In the genomic region with DNA sequence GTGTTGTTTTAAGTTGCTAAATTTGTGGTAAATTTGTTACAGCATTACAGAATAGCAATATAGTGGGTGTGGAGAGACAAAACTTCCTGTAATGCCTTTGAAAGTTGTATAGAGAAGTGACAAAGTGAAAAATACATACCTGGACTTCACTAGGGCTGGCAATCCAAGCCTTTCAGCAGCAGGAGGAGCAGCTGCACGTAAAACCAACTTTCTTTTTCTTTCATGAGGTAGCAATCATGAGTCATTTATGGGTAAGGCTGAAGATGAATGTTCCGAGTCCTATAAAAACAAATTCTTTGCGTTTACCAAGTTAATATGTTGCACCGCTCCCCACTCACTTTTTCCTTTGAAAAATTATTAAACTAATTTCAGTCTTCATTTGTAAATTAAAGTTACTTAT, we compare ENCODE assay signal across 11 cellular contexts.
DNase-seq lines count a peak whose midpoint lies in the region; ATAC-seq and TF ChIP-seq lines count a peak whose summit lies in the region.
"Had no signal": no experiment of that assay in that cellular context is flagged by ENCODE, and none has a peak within 500 bp of the region (broad histone marks: within the 10 kb centered on the region; RNA-seq: fewer than 3 reads in every experiment).

No MANE protein-coding gene starts in this region.

- DNase-seq in A673 (ENCODE audit: low spot score) (no peak), NCI-H774 (lab: John Stamatoyannopoulos, UW) (peak; percentile 43), NCI-H2227 (lab: John Stamatoyannopoulos, UW; ENCODE audit: unreplicated experiment) (no peak), COLO829 (ENCODE audit: low spot score) (no peak)
- DNase-seq in effector memory CD8-positive, alpha-beta T cell = no peak
- DNase-seq in activated CD4-positive, alpha-beta T cell treated with anti-CD3 and anti-CD28 coated beads for 4 hours = no peak
- no peak for DNase-seq in NK-92 treated with Interleukin-12 subunit alpha and Interleukin-12 subunit beta, amount 100 ng/mL, for 24 hours (lab: John Stamatoyannopoulos, UW)
- DNase-seq: naive thymus-derived CD8-positive, alpha-beta T cell had no signal

- H3K27ac Mint-ChIP-seq in effector memory CD8-positive, alpha-beta T cell = no peak overlapping the region
- H3K27ac Mint-ChIP-seq: dendritic cell treated with granulocyte-macrophage colony-stimulating factor and Interleukin-4, amounts not matched to agents 40 ng/mL and 50 ng/mL, for 4 days; naive thymus-derived CD8-positive, alpha-beta T cell; stimulated activated naive CD8-positive, alpha-beta T cell treated with anti-CD3 and anti-CD28 coated beads, Interleukin-15, Interleukin-2, amounts not matched to agents 100 ng/mL and 50 ng/mL, for 24 hours had no signal

- H3K9me3 ChIP-seq in A673 (ENCODE audit: low read depth, low read length, poor library complexity, severe bottlenecking) = no peaks in the 10 kb centered on the region

- intact Hi-C loops in A673 (cut with micrococcal nuclease; ENCODE audit: unreplicated experiment) = no loop called here

- CTCF ChIA-PET in A673 (lab: Charles Lee) = no interaction called here

- ATAC-seq in GM19023 (IDR thresholded peaks at IDR 0.05; ENCODE audit: unreplicated experiment) = peak; percentile 73
- peak; percentile 49 for ATAC-seq in effector memory CD8-positive, alpha-beta T cell (replicated peaks)
- ATAC-seq: naive thymus-derived CD8-positive, alpha-beta T cell had no signal

- no peaks in the 10 kb centered on the region for H3K27me3 Mint-ChIP-seq in effector memory CD8-positive, alpha-beta T cell
- H3K27me3 Mint-ChIP-seq: dendritic cell treated with granulocyte-macrophage colony-stimulating factor and Interleukin-4, amounts not matched to agents 40 ng/mL and 50 ng/mL, for 4 days had no signal

- TF ChIP-seq CTCF in A673 (conservative IDR thresholded peaks at IDR 0.05; ENCODE audit: low read depth, low read length) = 0 out of 2 replicates have a peak, but pooled peaks have one; percentile 17

- no peaks in the 10 kb centered on the region for H3K4me1 Mint-ChIP-seq in effector memory CD8-positive, alpha-beta T cell (ENCODE audit: low read depth in 2 of 2)
- H3K4me1 Mint-ChIP-seq: naive thymus-derived CD8-positive, alpha-beta T cell had no signal

- no peaks in the 10 kb centered on the region for H3K4me1 ChIP-seq in A673 (ENCODE audit: insufficient read depth, low read length, poor library complexity, severe bottlenecking)

- H3K36me3 ChIP-seq in A673 (ENCODE audit: insufficient read depth, low read length, poor library complexity, severe bottlenecking) = no peaks in the 10 kb centered on the region

- POLR2A ChIA-PET in A673 (lab: Charles Lee; ENCODE audit: low non-redundant PET) = no interaction called here

- no TSS peak for BruUV-seq in A673 (replicated peaks; lab: Mats Ljungman, UMichigan)

- H3K27me3 ChIP-seq in A673 (replicated peaks; ENCODE audit: insufficient read depth, low read depth, low read length, poor library complexity) = no peaks in the 10 kb centered on the region

- no peak overlapping the region for H3K27ac ChIP-seq in A673 (ENCODE audit: low read depth, low read length, poor library complexity, severe bottlenecking)

- peaks cover 3% of the 10 kb centered on the region for H3K36me3 Mint-ChIP-seq in effector memory CD8-positive, alpha-beta T cell (ENCODE audit: insufficient read depth)
- H3K36me3 Mint-ChIP-seq: naive thymus-derived CD8-positive, alpha-beta T cell had no signal

- no peaks in the 10 kb centered on the region for H3K9me3 Mint-ChIP-seq in effector memory CD8-positive, alpha-beta T cell
- H3K9me3 Mint-ChIP-seq: dendritic cell treated with granulocyte-macrophage colony-stimulating factor and Interleukin-4, amounts not matched to agents 40 ng/mL and 50 ng/mL, for 4 days; naive thymus-derived CD8-positive, alpha-beta T cell; stimulated activated naive CD8-positive, alpha-beta T cell treated with anti-CD3 and anti-CD28 coated beads, Interleukin-15, Interleukin-2, amounts not matched to agents 100 ng/mL and 50 ng/mL, for 24 hours had no signal

- no peak overlapping the region for H3K4me3 ChIP-seq in A673 (ENCODE audit: low read depth, low read length, poor library complexity, severe bottlenecking)

- H3K4me3 Mint-ChIP-seq in effector memory CD8-positive, alpha-beta T cell = no peak overlapping the region
- H3K4me3 Mint-ChIP-seq: dendritic cell treated with granulocyte-macrophage colony-stimulating factor and Interleukin-4, amounts not matched to agents 40 ng/mL and 50 ng/mL, for 4 days; naive thymus-derived CD8-positive, alpha-beta T cell; stimulated activated naive CD8-positive, alpha-beta T cell treated with anti-CD3 and anti-CD28 coated beads, Interleukin-15, Interleukin-2, amounts not matched to agents 100 ng/mL and 50 ng/mL, for 24 hours had no signal
